Comparison of ENCODE assay signal across 9 cellular contexts in genomic region chr9:17135578-17135904, GRCh38. TPM values are rescaled to one million over a fixed set of nuclear protein-coding genes. Genes with fewer than 3 reads are reported as not detected.
DNase-seq lines count a peak whose midpoint lies in the region; FAIRE-seq and TF ChIP-seq lines count a peak whose summit lies in the region.
"Had no signal": no experiment of that assay in that cellular context is flagged by ENCODE, and none has a peak within 500 bp of the region (broad histone marks: within the 10 kb centered on the region; RNA-seq: fewer than 3 reads in every experiment).

No MANE protein-coding gene starts in this region.

- H3K4me1 Mint-ChIP-seq in activated naive CD4-positive, alpha-beta T cell treated with anti-CD3 and anti-CD28 coated beads for 36 hours (ENCODE audit: low read depth): peaks cover 11% of the 10 kb centered on the region

- H3K27me3 Mint-ChIP-seq in activated naive CD4-positive, alpha-beta T cell treated with anti-CD3 and anti-CD28 coated beads for 36 hours (ENCODE audit: low read depth): peaks cover 32% of the 10 kb centered on the region

- peak overlapping the region; percentile 60 for H3K4me3 ChIP-seq in Karpas-422 (ENCODE audit: low read length)
- H3K4me3 ChIP-seq in choroid plexus epithelial cell (ENCODE audit: low read depth, low read length): peak overlapping the region; percentile 97
- peak overlapping the region; percentile 75 for H3K4me3 ChIP-seq in urinary bladder (ENCODE audit: low read depth, low read length)

- no peaks in the 10 kb centered on the region for H3K9me3 ChIP-seq in Karpas-422 (ENCODE audit: low read length)

- CTCF ChIA-PET in activated naive CD4-positive, alpha-beta T cell treated with anti-CD3 and anti-CD28 coated beads for 36 hours (lab: Charles Lee): interaction anchor here (0.6 kb wide), 1 partner anchor 52 kb away, joined by 4 read pairs; no protein-coding TSS in a partner anchor

- H4K20me1 ChIP-seq in Karpas-422 (ENCODE audit: insufficient read depth, low read depth, low read length): no peaks in the 10 kb centered on the region

- H3K36me3 Mint-ChIP-seq in activated naive CD4-positive, alpha-beta T cell treated with anti-CD3 and anti-CD28 coated beads for 36 hours (ENCODE audit: low read depth): peaks cover 2% of the 10 kb centered on the region

- no peak for TF ChIP-seq CTCF in choroid plexus epithelial cell (conservative IDR thresholded peaks at IDR 0.05; ENCODE audit: low read depth, low read length)

- H3K27ac ChIP-seq in Karpas-422 (ENCODE audit: low read length): peak overlapping the region; percentile 38; the same call in 1 of the 2 replicates
- no peak overlapping the region for H3K27ac ChIP-seq in urinary bladder (ENCODE audit: low read depth)

- H3K4me1 ChIP-seq in Karpas-422 (ENCODE audit: low read length) (peaks cover 15% of the 10 kb centered on the region), urinary bladder (ENCODE audit: insufficient read depth) (peaks cover 2% of the 10 kb centered on the region)

- no peak for DNase-seq in activated naive CD4-positive, alpha-beta T cell treated with anti-CD3 and anti-CD28 coated beads for 36 hours
- DNase-seq in activated naive CD4-positive, alpha-beta T cell (lab: John Stamatoyannopoulos, UW): no peak
- no peak for DNase-seq in Karpas-422
- no peak for DNase-seq in choroid plexus epithelial cell (ENCODE audit: low read depth)
- peak; percentile 12 for DNase-seq in mucosa of gallbladder (ENCODE audit: low spot score)
- no peak for DNase-seq in GM19239 (ENCODE audit: insufficient read length, low spot score)
- DNase-seq in HuH-7.5 (ENCODE audit: low spot score): no peak

- H3K36me3 ChIP-seq in Karpas-422 (ENCODE audit: insufficient read depth, low read length): no peaks in the 10 kb centered on the region; the same call in 1 of the 2 replicates
- no peaks in the 10 kb centered on the region for H3K36me3 ChIP-seq in urinary bladder (ENCODE audit: insufficient read depth)

- H3K79me2 ChIP-seq in Karpas-422 (ENCODE audit: low read length): peaks cover 53% of the 10 kb centered on the region

- FAIRE-seq in GM19239 (lab: Jason Lieb, UNC): no peak
- FAIRE-seq: GM18507 had no signal

- H3K4me2 ChIP-seq in Karpas-422 (ENCODE audit: low read depth, low read length, poor library complexity, severe bottlenecking): peak overlapping the region; percentile 73

- H3K9me2 ChIP-seq in Karpas-422 (replicated peaks; ENCODE audit: insufficient read depth, low read length): no peaks in the 10 kb centered on the region

- H3K27ac Mint-ChIP-seq in activated naive CD4-positive, alpha-beta T cell treated with anti-CD3 and anti-CD28 coated beads for 36 hours: no peak overlapping the region

- intact Hi-C loops in activated naive CD4-positive, alpha-beta T cell treated with anti-CD3 and anti-CD28 coated beads for 36 hours (cut with micrococcal nuclease): no loop called here

- H3K4me3 Mint-ChIP-seq in activated naive CD4-positive, alpha-beta T cell treated with anti-CD3 and anti-CD28 coated beads for 36 hours: peak overlapping the region; percentile 38

- no peak overlapping the region for H2AFZ ChIP-seq in Karpas-422 (ENCODE audit: low read length)

- no peaks in the 10 kb centered on the region for H3K9me3 Mint-ChIP-seq in activated naive CD4-positive, alpha-beta T cell treated with anti-CD3 and anti-CD28 coated beads for 36 hours

- under 1% methylated on average over 18 of the region's 18 CpGs for WGBS in urinary bladder

- H3K27me3 ChIP-seq in Karpas-422 (ENCODE audit: low read length): no peaks in the 10 kb centered on the region

- H3K9ac ChIP-seq in Karpas-422 (ENCODE audit: low read length): peak overlapping the region; percentile 86

RNA-seq across cellular contexts. Expression of gene CNTLN, which starts 0.7 kb away (rescaled TPM):
- under 1 TPM; 0.10 to 0.25 TPM for total RNA-seq in activated naive CD4-positive, alpha-beta T cell treated with anti-CD3 and anti-CD28 coated beads for 36 hours
- total RNA-seq in Karpas-422 (2014; rRNA removed; shearing (Covaris generic); ENCODE audit: low replicate concordance): 13.0 and 18.3 TPM in 2 replicates
- total RNA-seq in mucosa of gallbladder (5.4 TPM), urinary bladder (49.3 TPM)
- polyA plus RNA-seq in urinary bladder: 6.7 TPM
